11 cellular contexts compared by ENCODE assay signal in genomic region chr7:139034336-139034735, GRCh38. TPM values are rescaled to one million over a fixed set of nuclear protein-coding genes. Genes with fewer than 3 reads are reported as not detected.
DNase-seq lines count a peak whose midpoint lies in the region; ATAC-seq and TF ChIP-seq lines count a peak whose summit lies in the region.
"Had no signal": no experiment of that assay in that cellular context is flagged by ENCODE, and none has a peak within 500 bp of the region (broad histone marks: within the 10 kb centered on the region; RNA-seq: fewer than 3 reads in every experiment).

No MANE protein-coding gene starts in this region.

- H3K23ac ChIP-seq in trophoblast cell (ENCODE audit: low read length), result no peak overlapping the region

- H3K9me3 ChIP-seq in fibroblast of lung (ENCODE audit: control insufficient read depth, insufficient read depth, low read depth, low read length) (no peaks in the 10 kb centered on the region), trophoblast cell (ENCODE audit: insufficient read depth, low read depth, low read length) (peaks cover 1% of the 10 kb centered on the region)
- H3K9me3 ChIP-seq: Peyer's patch had no signal

- H3K4ac ChIP-seq in trophoblast cell (ENCODE audit: low read depth, low read length), result no peak overlapping the region

- no peak overlapping the region for H4K8ac ChIP-seq in trophoblast cell (ENCODE audit: low read depth, low read length)

- no peak overlapping the region for H4K91ac ChIP-seq in trophoblast cell (ENCODE audit: low read depth, low read length)

- peaks cover 19% of the 10 kb centered on the region for H3K4me1 Mint-ChIP-seq in stimulated activated naive CD8-positive, alpha-beta T cell treated with anti-CD3 and anti-CD28 coated beads, Interleukin-15, Interleukin-2, amounts not matched to agents 100 ng/mL and 50 ng/mL, for 24 hours (ENCODE audit: low read depth)
- peaks cover 10% of the 10 kb centered on the region for H3K4me1 Mint-ChIP-seq in activated B cell treated with CpG ODN at 0.5 μM for 24 hours

- ATAC-seq in stimulated activated naive CD8-positive, alpha-beta T cell treated with anti-CD3 and anti-CD28 coated beads, Interleukin-15, Interleukin-2, amounts not matched to agents 100 U/mL and 50 U/mL, for 24 hours, result no peak
- ATAC-seq in activated B cell treated with CpG ODN at 0.5 μM for 24 hours (ENCODE audit: low read depth) (no peak), GM21390 (IDR thresholded peaks at IDR 0.05; ENCODE audit: unreplicated experiment) (no peak)

- H2BK5ac ChIP-seq in trophoblast cell (ENCODE audit: low read depth, low read length, poor library complexity), result no peak overlapping the region

- WGBS in trophoblast cell (ENCODE audit: extremely low coverage, insufficient coverage, insufficient read length), result no CpG with 5 or more reads among the region's 5 CpGs

- peak overlapping the region; percentile 45 for H3K27ac Mint-ChIP-seq in stimulated activated naive CD8-positive, alpha-beta T cell treated with anti-CD3 and anti-CD28 coated beads, Interleukin-15, Interleukin-2, amounts not matched to agents 100 ng/mL and 50 ng/mL, for 24 hours
- no peak overlapping the region for H3K27ac Mint-ChIP-seq in activated B cell treated with CpG ODN at 0.5 μM for 24 hours

- peaks cover 2% of the 10 kb centered on the region for H3K36me3 ChIP-seq in fibroblast of lung (ENCODE audit: control insufficient read depth, insufficient read depth, low read length)
- H3K36me3 ChIP-seq in trophoblast cell (ENCODE audit: control insufficient read depth in 1 of 2, insufficient read depth in 2 of 2, low read length in 2 of 2), result peaks cover 13 to 15% of the 10 kb centered on the region in 2 experiments

- H2BK12ac ChIP-seq in trophoblast cell (ENCODE audit: low read length), result no peak overlapping the region

- no peak overlapping the region for H2AK5ac ChIP-seq in trophoblast cell (ENCODE audit: low read length)

- H3K9ac ChIP-seq in fibroblast of lung (ENCODE audit: insufficient read depth, low read length), result no peak overlapping the region
- H3K9ac ChIP-seq in trophoblast cell (ENCODE audit: low read length), result no peak overlapping the region

- DNase-seq in stimulated activated naive CD8-positive, alpha-beta T cell treated with anti-CD3 and anti-CD28 coated beads, Interleukin-15, Interleukin-2, amounts not matched to agents 100 U/mL and 50 U/mL, for 24 hours, result no peak
- DNase-seq in activated B cell treated with CpG ODN at 0.5 μM for 24 hours (no peak), fibroblast of lung (ENCODE audit: low read depth in 2 of 2) (peak in 1 of 2 donors; percentile 21), NCI-H146 (lab: John Stamatoyannopoulos, UW) (no peak), trophoblast cell (no peak), COLO668 (lab: John Stamatoyannopoulos, UW; ENCODE audit: unreplicated experiment) (no peak)
- DNase-seq: amniotic stem cell, DMS153 had no signal

- CTCF ChIA-PET in activated B cell treated with CpG ODN at 0.5 μM for 24 hours (lab: Charles Lee), result no interaction called here

- H3K36me3 Mint-ChIP-seq in stimulated activated naive CD8-positive, alpha-beta T cell treated with anti-CD3 and anti-CD28 coated beads, Interleukin-15, Interleukin-2, amounts not matched to agents 100 ng/mL and 50 ng/mL, for 24 hours (ENCODE audit: low read depth), result peaks cover 33% of the 10 kb centered on the region
- no peaks in the 10 kb centered on the region for H3K36me3 Mint-ChIP-seq in activated B cell treated with CpG ODN at 0.5 μM for 24 hours (ENCODE audit: low read depth)

- H3K4me3 ChIP-seq in fibroblast of lung (replicated peaks in 1 of 4; ENCODE audit: control extremely low read depth in 1 of 4, insufficient read depth in 1 of 4, low read depth in 3 of 4, low read length in 4 of 4) (peak overlapping the region; percentile 55 to 74 (median 74)), trophoblast cell (ENCODE audit: low read depth, low read length) (no peak overlapping the region)

- H3K27me3 ChIP-seq in fibroblast of lung (ENCODE audit: control insufficient read depth, insufficient read depth, low read length) (no peaks in the 10 kb centered on the region), trophoblast cell (ENCODE audit: insufficient read depth, low read length) (no peaks in the 10 kb centered on the region)
- H3K27me3 ChIP-seq: Peyer's patch had no signal

- no peak overlapping the region for H3K14ac ChIP-seq in trophoblast cell (ENCODE audit: low read length)

- H4K20me1 ChIP-seq in fibroblast of lung (ENCODE audit: control insufficient read depth, extremely low read depth, insufficient read depth, low read length), result no peaks in the 10 kb centered on the region

- H3K4me2 ChIP-seq in fibroblast of lung (ENCODE audit: extremely low read depth, insufficient read depth, low read length) (peak overlapping the region; percentile 79), trophoblast cell (ENCODE audit: low read length) (no peak overlapping the region)

- H3K27me3 Mint-ChIP-seq in stimulated activated naive CD8-positive, alpha-beta T cell treated with anti-CD3 and anti-CD28 coated beads, Interleukin-15, Interleukin-2, amounts not matched to agents 100 ng/mL and 50 ng/mL, for 24 hours, result peaks cover 9% of the 10 kb centered on the region
- no peaks in the 10 kb centered on the region for H3K27me3 Mint-ChIP-seq in activated B cell treated with CpG ODN at 0.5 μM for 24 hours

- H3K18ac ChIP-seq in trophoblast cell (ENCODE audit: low read length), result no peak overlapping the region

- intact Hi-C loops in activated B cell treated with CpG ODN at 0.5 μM for 24 hours (cut with micrococcal nuclease), result loop anchor here (2.0 kb wide), 1 partner anchor 52 kb away; no protein-coding TSS in a partner anchor

- H2AFZ ChIP-seq in fibroblast of lung (ENCODE audit: low read length) (no peak overlapping the region), trophoblast cell (ENCODE audit: insufficient read depth, low read length, poor library complexity) (no peak overlapping the region)

- H3K4me1 ChIP-seq in fibroblast of lung (ENCODE audit: control insufficient read depth, extremely low read depth, insufficient read depth, low read length) (peaks cover 3% of the 10 kb centered on the region), trophoblast cell (ENCODE audit: control insufficient read depth in 1 of 2, insufficient read depth in 2 of 2, low read length in 2 of 2) (peaks cover 4 to 9% of the 10 kb centered on the region in 2 experiments)

- POLR2A ChIA-PET in activated B cell treated with CpG ODN at 0.5 μM for 24 hours (lab: Charles Lee), result interaction anchor here (0.8 to 2.1 kb wide), 2 partner anchors 11 to 78 kb away, joined by 3 to 6 read pairs; no protein-coding TSS in a partner anchor

- H3K9me3 Mint-ChIP-seq in stimulated activated naive CD8-positive, alpha-beta T cell treated with anti-CD3 and anti-CD28 coated beads, Interleukin-15, Interleukin-2, amounts not matched to agents 100 ng/mL and 50 ng/mL, for 24 hours, result no peaks in the 10 kb centered on the region
- H3K9me3 Mint-ChIP-seq in activated B cell treated with CpG ODN at 0.5 μM for 24 hours, result no peaks in the 10 kb centered on the region

- H2BK120ac ChIP-seq in trophoblast cell (ENCODE audit: insufficient read depth, low read length, poor library complexity), result no peak overlapping the region

- H3K79me2 ChIP-seq in fibroblast of lung (ENCODE audit: control insufficient read depth, insufficient read depth, low read length) (peaks cover 21% of the 10 kb centered on the region), trophoblast cell (ENCODE audit: control insufficient read depth, insufficient read depth, low read length, poor library complexity) (peaks cover 9% of the 10 kb centered on the region)

- peak overlapping the region; percentile 86 for H3K4me3 Mint-ChIP-seq in stimulated activated naive CD8-positive, alpha-beta T cell treated with anti-CD3 and anti-CD28 coated beads, Interleukin-15, Interleukin-2, amounts not matched to agents 100 ng/mL and 50 ng/mL, for 24 hours
- peak overlapping the region; percentile 81 for H3K4me3 Mint-ChIP-seq in activated B cell treated with CpG ODN at 0.5 μM for 24 hours

- H3K79me1 ChIP-seq in trophoblast cell (ENCODE audit: low read length), result peaks cover 10% of the 10 kb centered on the region

- no peak overlapping the region for H4K12ac ChIP-seq in trophoblast cell (ENCODE audit: low read depth, low read length)

- TF ChIP-seq CTCF in activated B cell treated with CpG ODN at 0.5 μM for 24 hours (IDR thresholded peaks at IDR 0.05), result no peak
- TF ChIP-seq CTCF in fibroblast of lung (conservative IDR thresholded peaks at IDR 0.05 in 1 of 2, IDR thresholded peaks at IDR 0.05 in 1 of 2; ENCODE audit: low read depth in 1 of 2, low read length in 2 of 2), result no peak

- H3K27ac ChIP-seq in fibroblast of lung (ENCODE audit: insufficient read depth, low read length) (no peak overlapping the region), trophoblast cell (ENCODE audit: low read depth, low read length) (no peak overlapping the region)

RNA-seq across cellular contexts. Expression of gene ZC3HAV1L, which starts 1.5 kb away (rescaled TPM):
- total RNA-seq in activated B cell treated with CpG ODN at 0.5 μM for 24 hours (1.6 and 1.8 TPM in 2 replicates), fibroblast of lung (5.3 and 8.5 TPM in 2 replicates)
- 5.1 and 8.9 TPM in 2 replicates for polyA plus RNA-seq in fibroblast of lung
- polyA plus RNA-seq in fibroblast of lung (2012), result 2.4 and 4.2 TPM in 2 replicates
- polyA minus RNA-seq in fibroblast of lung (ENCODE audit: low replicate concordance), result 4.3 and 5.0 TPM in 2 replicates
- 8.0 and 8.2 TPM in 2 replicates for polyA plus RNA-seq in trophoblast cell (2013)

RNA-seq across cellular contexts. Expression of gene KIAA1549, which starts 53.1 kb away (rescaled TPM):
- 0.42 and 0.46 TPM in 2 replicates for total RNA-seq in activated B cell treated with CpG ODN at 0.5 μM for 24 hours
- total RNA-seq in fibroblast of lung, result 0.66 and 0.77 TPM in 2 replicates
- 0.48 and 1.5 TPM in 2 replicates for polyA plus RNA-seq in fibroblast of lung
- polyA plus RNA-seq in fibroblast of lung (2012), result 1.1 and 2.3 TPM in 2 replicates
- 4.2 and 7.1 TPM in 2 replicates for polyA minus RNA-seq in fibroblast of lung (ENCODE audit: low replicate concordance)
- 19.0 and 19.5 TPM in 2 replicates for polyA plus RNA-seq in trophoblast cell (2013)
